9 cellular contexts compared by ENCODE assay signal in genomic region chr3:156664285-156665178, GRCh38. TPM values are rescaled to one million over a fixed set of nuclear protein-coding genes. Genes with fewer than 3 reads are reported as not detected.
DNase-seq lines count a peak whose midpoint lies in the region; ATAC-seq, FAIRE-seq and TF ChIP-seq lines count a peak whose summit lies in the region.
"Had no signal": no experiment of that assay in that cellular context is flagged by ENCODE, and none has a peak within 500 bp of the region (broad histone marks: within the 10 kb centered on the region; RNA-seq: fewer than 3 reads in every experiment).

No MANE protein-coding gene starts in this region.

- H3K36me3 ChIP-seq in BLaER1 treated with 17β-estradiol and CSF1 and Interleukin-3, amounts not matched to agents 10 nM and 100 nM, result no peaks in the 10 kb centered on the region
- no peaks in the 10 kb centered on the region for H3K36me3 ChIP-seq in tibial nerve

- DNase-seq in GM19239 (ENCODE audit: insufficient read length, low spot score), result no peak
- no peak for DNase-seq in activated T-helper 2 cell treated with anti-CD3 and anti-CD28 coated beads, Interferon-gamma antibody, Interleukin-2, Interleukin-4, amounts not matched to agents 10 μg/mL and 5 μg/mL and 100 μg/mL, durations not matched to agents 14 hours and 24 hours and 36 hours (ENCODE audit: low spot score)
- DNase-seq in tibial nerve (ENCODE audit: low spot score in 2 of 2), result no peak
- no peak for DNase-seq in NCI-H2227 treated with DMSO at 0.1 percent for 48 hours (lab: John Stamatoyannopoulos, UW)
- DNase-seq in left ventricle myocardium superior, result no peak
- no peak for DNase-seq in Kasumi-1 (lab: John Stamatoyannopoulos, UW)
- DNase-seq: stimulated activated CD4-positive, alpha-beta T cell treated with anti-CD3 and anti-CD28 coated beads, Interleukin-4, amount 100 ng/mL, for 4 hours had no signal

- no peaks in the 10 kb centered on the region for H4K20me1 ChIP-seq in BLaER1 treated with 17β-estradiol and CSF1 and Interleukin-3, amounts not matched to agents 10 nM and 100 nM

- peak overlapping the region; percentile 47 for H3K4me3 Mint-ChIP-seq in activated T-helper 2 cell treated with anti-CD3 and anti-CD28 coated beads, Interferon-gamma antibody, Interleukin-2, Interleukin-4, amounts not matched to agents 10 μg/mL and 5 μg/mL and 100 μg/mL, durations not matched to agents 14 hours and 24 hours and 36 hours (ENCODE audit: low read depth)

- no peak for TF ChIP-seq EP300 in tibial nerve (IDR thresholded peaks at IDR 0.05)

- peaks cover 18 to 60% (median 35%) of the 10 kb centered on the region in 10 experiments for H3K4me1 ChIP-seq in BLaER1 treated with 17β-estradiol and CSF1 and Interleukin-3, amounts not matched to agents 10 nM and 100 nM
- H3K4me1 ChIP-seq in tibial nerve, result peaks cover 0 to 40% (median 22%) of the 10 kb centered on the region in 4 donors

- H3K27me3 Mint-ChIP-seq in activated T-helper 2 cell treated with anti-CD3 and anti-CD28 coated beads, Interferon-gamma antibody, Interleukin-2, Interleukin-4, amounts not matched to agents 10 μg/mL and 5 μg/mL and 100 μg/mL, durations not matched to agents 14 hours and 24 hours and 36 hours (ENCODE audit: low read depth), result peaks cover 1% of the 10 kb centered on the region

- no peaks in the 10 kb centered on the region for H3K27me3 ChIP-seq in BLaER1 treated with 17β-estradiol and CSF1 and Interleukin-3, amounts not matched to agents 10 nM and 100 nM
- H3K27me3 ChIP-seq in tibial nerve, result no peaks in the 10 kb centered on the region

- H3K4me2 ChIP-seq in BLaER1 treated with 17β-estradiol and CSF1 and Interleukin-3, amounts not matched to agents 10 nM and 100 nM, result peak overlapping the region; percentile 31 to 78 (median 53); a peak in 21 of 22 replicates

- H3K9ac ChIP-seq in BLaER1 treated with 17β-estradiol and CSF1 and Interleukin-3, amounts not matched to agents 10 nM and 100 nM, result peak overlapping the region in 2 of 11 experiments; percentile 29 to 36; a peak in 2 of 22 replicates

- no peaks in the 10 kb centered on the region for H3K9me3 ChIP-seq in BLaER1 treated with 17β-estradiol and CSF1 and Interleukin-3, amounts not matched to agents 10 nM and 100 nM (replicated peaks in 1 of 11)
- no peaks in the 10 kb centered on the region for H3K9me3 ChIP-seq in tibial nerve

- H3K27ac ChIP-seq in BLaER1 treated with 17β-estradiol and CSF1 and Interleukin-3, amounts not matched to agents 10 nM and 100 nM, result peak overlapping the region in 5 of 11 experiments; percentile 30 to 71 (median 54); a peak in 8 of 22 replicates
- peak overlapping the region in 2 of 4 donors; percentile 41 to 48 for H3K27ac ChIP-seq in tibial nerve

- FAIRE-seq in GM19239 (lab: Jason Lieb, UNC), result peak; percentile 94

- no peaks in the 10 kb centered on the region for H3K9me3 Mint-ChIP-seq in activated T-helper 2 cell treated with anti-CD3 and anti-CD28 coated beads, Interferon-gamma antibody, Interleukin-2, Interleukin-4, amounts not matched to agents 10 μg/mL and 5 μg/mL and 100 μg/mL, durations not matched to agents 14 hours and 24 hours and 36 hours

- peak overlapping the region; percentile 28 for H3K27ac Mint-ChIP-seq in activated T-helper 2 cell treated with anti-CD3 and anti-CD28 coated beads, Interferon-gamma antibody, Interleukin-2, Interleukin-4, amounts not matched to agents 10 μg/mL and 5 μg/mL and 100 μg/mL, durations not matched to agents 14 hours and 24 hours and 36 hours

- peaks cover 59% of the 10 kb centered on the region for H3K4me1 Mint-ChIP-seq in activated T-helper 2 cell treated with anti-CD3 and anti-CD28 coated beads, Interferon-gamma antibody, Interleukin-2, Interleukin-4, amounts not matched to agents 10 μg/mL and 5 μg/mL and 100 μg/mL, durations not matched to agents 14 hours and 24 hours and 36 hours (ENCODE audit: low read depth)

- intact Hi-C loops in activated T-helper 2 cell treated with anti-CD3 and anti-CD28 coated beads, Interferon-gamma antibody, Interleukin-2, Interleukin-4, amounts not matched to agents 10 μg/mL and 5 μg/mL and 100 μg/mL, durations not matched to agents 14 hours and 24 hours and 36 hours (cut with micrococcal nuclease), result loop anchor here (2.0 kb wide), 1 partner anchor 20 kb away; no protein-coding TSS in a partner anchor
- intact Hi-C loops in left ventricle myocardium superior (cut with micrococcal nuclease), result no loop called here

- TF ChIP-seq POLR2A in tibial nerve (IDR thresholded peaks at IDR 0.05), result no peak

- peak; percentile 75 for ATAC-seq in HG03064 (IDR thresholded peaks at IDR 0.05; ENCODE audit: low read depth, unreplicated experiment)
- no peak for ATAC-seq in left ventricle myocardium superior

- no peak for TF ChIP-seq CTCF in tibial nerve (IDR thresholded peaks at IDR 0.05)

- no peaks in the 10 kb centered on the region for H3K36me3 Mint-ChIP-seq in activated T-helper 2 cell treated with anti-CD3 and anti-CD28 coated beads, Interferon-gamma antibody, Interleukin-2, Interleukin-4, amounts not matched to agents 10 μg/mL and 5 μg/mL and 100 μg/mL, durations not matched to agents 14 hours and 24 hours and 36 hours (ENCODE audit: low read depth)

- H3K4me3 ChIP-seq in BLaER1 treated with 17β-estradiol and CSF1 and Interleukin-3, amounts not matched to agents 10 nM and 100 nM, result no peak overlapping the region
- no peak overlapping the region for H3K4me3 ChIP-seq in tibial nerve

- 82 to 86% methylated on average over 5 of the region's 5 CpGs for WGBS in tibial nerve, 2 donors

RNA-seq across cellular contexts. Expression of gene TIPARP, which starts 9.9 kb away (rescaled TPM):
- 22.1 and 22.8 TPM in 2 replicates for total RNA-seq in activated T-helper 2 cell treated with anti-CD3 and anti-CD28 coated beads, Interferon-gamma antibody, Interleukin-2, Interleukin-4, amounts not matched to agents 10 μg/mL and 5 μg/mL and 100 μg/mL, durations not matched to agents 14 hours and 24 hours and 36 hours
- 100 to 1,000 TPM in 1 of 4 donors, 10 to 100 TPM in 3; 41.7 to 115 (median 65.3) TPM for total RNA-seq in tibial nerve
- 28.2 TPM for total RNA-seq in left ventricle myocardium superior
